ENCODE assay signal across 33 cellular contexts in the genomic region with DNA sequence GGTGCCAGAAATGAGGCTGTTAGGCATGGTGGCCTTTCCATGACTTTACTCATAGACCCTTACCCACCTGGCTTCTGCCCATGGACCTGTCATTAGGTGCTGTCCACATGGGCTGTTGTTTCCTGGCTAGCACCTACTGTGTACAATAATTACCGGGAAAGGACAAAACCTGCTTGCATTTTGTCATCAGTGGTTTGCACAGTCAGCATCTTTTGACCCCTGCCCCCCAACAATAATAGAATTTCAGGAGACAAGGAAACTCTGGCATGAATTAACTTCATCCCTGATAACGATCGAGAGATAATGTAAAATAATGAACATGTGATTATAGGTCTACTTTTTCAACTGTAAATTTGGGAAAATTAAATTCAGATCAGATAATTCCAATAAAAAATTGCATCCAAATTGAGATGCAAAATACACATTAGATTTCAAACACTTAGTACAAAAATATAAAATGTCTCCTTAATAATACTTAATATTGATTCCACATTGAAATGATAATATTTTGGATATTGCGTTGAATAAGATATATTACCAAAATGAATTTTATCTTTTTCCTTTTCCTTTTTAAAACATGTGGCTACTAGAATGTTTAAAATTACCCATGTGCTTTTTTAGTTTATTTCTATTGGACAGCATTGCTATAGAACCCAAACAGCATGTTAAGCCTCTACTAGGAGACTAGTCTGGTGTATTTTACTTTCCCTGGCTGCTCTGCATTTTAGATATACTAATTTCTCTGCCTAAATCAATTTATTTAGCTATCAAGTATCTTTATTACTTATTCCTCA. TPM values are rescaled to one million over a fixed set of nuclear protein-coding genes. Genes with fewer than 3 reads are reported as not detected.
"Had no signal": no experiment of that assay in that cellular context is flagged by ENCODE, and none has a peak within 500 bp of the region (broad histone marks: within the 10 kb centered on the region; RNA-seq: fewer than 3 reads in every experiment).

No MANE protein-coding gene starts in this region.

- H3K4me3 ChIP-seq: colonic mucosa, dorsolateral prefrontal cortex, esophagus squamous epithelium, gastrocnemius medialis, heart right ventricle, left lung, lower lobe of right lung, mucosa of descending colon had no signal

- H3K4me1 ChIP-seq: colonic mucosa, esophagus squamous epithelium had no signal

- H3K9me3 ChIP-seq: colonic mucosa, esophagus squamous epithelium, gastrocnemius medialis, heart right ventricle, left lung, lower lobe of right lung, mucosa of descending colon had no signal

- H3K27me3 ChIP-seq: colonic mucosa, gastrocnemius medialis, left lung had no signal

- DNase-seq: colonic mucosa; cortex of kidney; dermis blood vessel endothelial cell; dorsolateral prefrontal cortex; effector CD4-positive, alpha-beta T cell; effector memory CD4-positive, alpha-beta T cell; erythroblast; esophagus squamous epithelium; foreskin fibroblast; foreskin melanocyte; gastrocnemius medialis; glutamatergic neuron; head of caudate nucleus; heart right ventricle; hippocampal formation; left cardiac atrium; left lung; left ventricle myocardium superior; lower lobe of right lung; mesenchymal stem cell; mucosa of descending colon; naive B cell had no signal

- ATAC-seq: esophagus mucosa, gastrocnemius medialis, heart right ventricle, left cardiac atrium, left lung, left ventricle myocardium superior, lower lobe of right lung, mucosa of descending colon had no signal

- FAIRE-seq: islet of Langerhans, keratinocyte had no signal

- H3K36me3 ChIP-seq: colonic mucosa, esophagus squamous epithelium, gastrocnemius medialis, heart right ventricle, left lung, lower lobe of right lung had no signal

- H3K27ac ChIP-seq: colonic mucosa, dorsolateral prefrontal cortex, epithelial cell of prostate, esophagus squamous epithelium, gastrocnemius medialis, heart right ventricle, left lung, lower lobe of right lung had no signal

RNA-seq across cellular contexts. Expression of a gene that starts 12.4 kb away (rescaled TPM):
- total RNA-seq: colonic mucosa, dermis blood vessel endothelial cell, esophagus mucosa, esophagus squamous epithelium, gastrocnemius medialis, glomerular endothelial cell, heart right ventricle, kidney epithelial cell, left cardiac atrium, left ventricle myocardium superior, lower leg skin, lung microvascular endothelial cell, mesenteric fat pad, mesothelial cell of epicardium, mucosa of descending colon, myocyte had no signal
- polyA plus RNA-seq: heart right ventricle, keratinocyte had no signal

RNA-seq across cellular contexts. Expression of a gene that starts 24.0 kb away (rescaled TPM):
- total RNA-seq: dermis blood vessel endothelial cell, gastrocnemius medialis, glomerular endothelial cell, lung microvascular endothelial cell, myocyte had no signal

RNA-seq across cellular contexts. Expression of a gene that starts 34.0 kb away (rescaled TPM):
- total RNA-seq: dermis blood vessel endothelial cell, esophagus mucosa, glomerular endothelial cell, heart right ventricle, kidney epithelial cell, left cardiac atrium, left lung, left ventricle myocardium superior, lower leg skin, lung microvascular endothelial cell, mesothelial cell of epicardium, myocyte had no signal
- polyA plus RNA-seq: heart right ventricle had no signal
